In genomic region chr22:46238541-46238940, GRCh38 we compare ENCODE assay signal across 25 cellular contexts. TPM values are rescaled to one million over a fixed set of nuclear protein-coding genes. Genes with fewer than 3 reads are reported as not detected.
A peak's percentile ranks its signal among the peaks of the same experiment; 100 is the strongest.
DNase-seq lines count a peak whose midpoint lies in the region; ATAC-seq and TF ChIP-seq lines count a peak whose summit lies in the region.
"Had no signal": no experiment of that assay in that cellular context is flagged by ENCODE, and none has a peak within 500 bp of the region (broad histone marks: within the 10 kb centered on the region; RNA-seq: fewer than 3 reads in every experiment).

No MANE protein-coding gene starts in this region.

- no peak overlapping the region for H3K4me3 Mint-ChIP-seq in activated CD8-positive, alpha-beta T cell treated with anti-CD3 and anti-CD28 coated beads, Interleukin-2, amount 10 ng/mL, durations not matched to agents 7 days and 5 days
- no peak overlapping the region for H3K4me3 Mint-ChIP-seq in activated CD8-positive, alpha-beta T cell treated with anti-CD3 and anti-CD28 coated beads for 36 hours
- no peak overlapping the region for H3K4me3 Mint-ChIP-seq in activated T-helper 2 cell treated with anti-CD3 and anti-CD28 coated beads, Interferon-gamma antibody, Interleukin-2, Interleukin-4, amounts not matched to agents 10 μg/mL and 5 μg/mL and 100 μg/mL, durations not matched to agents 14 hours and 24 hours and 36 hours (ENCODE audit: low read depth)
- H3K4me3 Mint-ChIP-seq: activated naive CD4-positive, alpha-beta T cell treated with anti-CD3 and anti-CD28 coated beads, Interleukin-2, amount 50 U/mL, for 24 hours had no signal

- H3K4me1 Mint-ChIP-seq in activated CD8-positive, alpha-beta T cell treated with anti-CD3 and anti-CD28 coated beads, Interleukin-2, amount 10 ng/mL, durations not matched to agents 7 days and 5 days (ENCODE audit: low read depth): peaks cover 32% of the 10 kb centered on the region
- peaks cover 22% of the 10 kb centered on the region for H3K4me1 Mint-ChIP-seq in activated CD8-positive, alpha-beta T cell treated with anti-CD3 and anti-CD28 coated beads for 36 hours (ENCODE audit: low read depth)
- peaks cover 15% of the 10 kb centered on the region for H3K4me1 Mint-ChIP-seq in activated T-helper 2 cell treated with anti-CD3 and anti-CD28 coated beads, Interferon-gamma antibody, Interleukin-2, Interleukin-4, amounts not matched to agents 10 μg/mL and 5 μg/mL and 100 μg/mL, durations not matched to agents 14 hours and 24 hours and 36 hours (ENCODE audit: low read depth)

- intact Hi-C loops in activated CD8-positive, alpha-beta T cell treated with anti-CD3 and anti-CD28 coated beads for 36 hours (cut with micrococcal nuclease): no loop called here
- intact Hi-C loops in Right ventricle myocardium superior (cut with DNase I): no loop called here
- intact Hi-C loops in activated T-helper 2 cell treated with anti-CD3 and anti-CD28 coated beads, Interferon-gamma antibody, Interleukin-2, Interleukin-4, amounts not matched to agents 10 μg/mL and 5 μg/mL and 100 μg/mL, durations not matched to agents 14 hours and 24 hours and 36 hours (cut with micrococcal nuclease): no loop called here

- no peaks in the 10 kb centered on the region for H3K27me3 Mint-ChIP-seq in activated CD8-positive, alpha-beta T cell treated with anti-CD3 and anti-CD28 coated beads, Interleukin-2, amount 10 ng/mL, durations not matched to agents 7 days and 5 days (ENCODE audit: low read depth)
- H3K27me3 Mint-ChIP-seq in activated CD8-positive, alpha-beta T cell treated with anti-CD3 and anti-CD28 coated beads for 36 hours: no peaks in the 10 kb centered on the region
- H3K27me3 Mint-ChIP-seq in activated T-helper 2 cell treated with anti-CD3 and anti-CD28 coated beads, Interferon-gamma antibody, Interleukin-2, Interleukin-4, amounts not matched to agents 10 μg/mL and 5 μg/mL and 100 μg/mL, durations not matched to agents 14 hours and 24 hours and 36 hours (ENCODE audit: low read depth): no peaks in the 10 kb centered on the region
- H3K27me3 Mint-ChIP-seq: activated naive CD4-positive, alpha-beta T cell treated with anti-CD3 and anti-CD28 coated beads, Interleukin-2, amount 50 U/mL, for 24 hours had no signal

- no peak for ATAC-seq in activated CD8-positive, alpha-beta T cell treated with anti-CD3 and anti-CD28 coated beads, Interleukin-2, amount 10 ng/mL, durations not matched to agents 7 days and 5 days
- ATAC-seq in activated CD8-positive, alpha-beta T cell treated with anti-CD3 and anti-CD28 coated beads for 36 hours: no peak
- peak; percentile 47 for ATAC-seq in Right ventricle myocardium superior (ENCODE audit: poor library complexity)
- ATAC-seq in HG03378 (IDR thresholded peaks at IDR 0.05; ENCODE audit: unreplicated experiment): no peak
- ATAC-seq: A549, Panc1 had no signal

- peak overlapping the region; percentile 79 for H3K27ac ChIP-seq in temporal lobe (ENCODE audit: low read depth, low read length)
- H3K27ac ChIP-seq: A549, C4-2B, uterus had no signal

- POLR2A ChIA-PET in activated CD8-positive, alpha-beta T cell treated with anti-CD3 and anti-CD28 coated beads, Interleukin-2, amount 10 ng/mL, durations not matched to agents 7 days and 5 days (lab: Charles Lee): no interaction called here
- POLR2A ChIA-PET in activated CD8-positive, alpha-beta T cell treated with anti-CD3 and anti-CD28 coated beads for 36 hours (lab: Charles Lee): interaction anchor here (1.1 kb wide), 1 partner anchor 12 kb away, joined by 5 read pairs; the partner anchor contains the start of gene CDPF1

- TF ChIP-seq CTCF in activated CD8-positive, alpha-beta T cell treated with anti-CD3 and anti-CD28 coated beads for 36 hours (IDR thresholded peaks at IDR 0.05): no peak

- CTCF ChIA-PET in activated CD8-positive, alpha-beta T cell treated with anti-CD3 and anti-CD28 coated beads, Interleukin-2, amount 10 ng/mL, durations not matched to agents 7 days and 5 days (lab: Charles Lee): interaction anchor here (2.0 kb wide), 1 partner anchor 11 kb away, joined by 11 read pairs; the partner anchor contains the start of gene CDPF1
- CTCF ChIA-PET in activated CD8-positive, alpha-beta T cell treated with anti-CD3 and anti-CD28 coated beads for 36 hours (lab: Charles Lee): no interaction called here

- no peaks in the 10 kb centered on the region for H3K9me3 Mint-ChIP-seq in activated CD8-positive, alpha-beta T cell treated with anti-CD3 and anti-CD28 coated beads, Interleukin-2, amount 10 ng/mL, durations not matched to agents 7 days and 5 days (ENCODE audit: insufficient read depth)
- H3K9me3 Mint-ChIP-seq in activated CD8-positive, alpha-beta T cell treated with anti-CD3 and anti-CD28 coated beads for 36 hours: no peaks in the 10 kb centered on the region
- H3K9me3 Mint-ChIP-seq in activated T-helper 2 cell treated with anti-CD3 and anti-CD28 coated beads, Interferon-gamma antibody, Interleukin-2, Interleukin-4, amounts not matched to agents 10 μg/mL and 5 μg/mL and 100 μg/mL, durations not matched to agents 14 hours and 24 hours and 36 hours: no peaks in the 10 kb centered on the region
- H3K9me3 Mint-ChIP-seq: activated naive CD4-positive, alpha-beta T cell treated with anti-CD3 and anti-CD28 coated beads, Interleukin-2, amount 50 U/mL, for 24 hours had no signal

- peak overlapping the region; percentile 1 for H3K27ac Mint-ChIP-seq in activated CD8-positive, alpha-beta T cell treated with anti-CD3 and anti-CD28 coated beads, Interleukin-2, amount 10 ng/mL, durations not matched to agents 7 days and 5 days
- no peak overlapping the region for H3K27ac Mint-ChIP-seq in activated CD8-positive, alpha-beta T cell treated with anti-CD3 and anti-CD28 coated beads for 36 hours
- no peak overlapping the region for H3K27ac Mint-ChIP-seq in activated T-helper 2 cell treated with anti-CD3 and anti-CD28 coated beads, Interferon-gamma antibody, Interleukin-2, Interleukin-4, amounts not matched to agents 10 μg/mL and 5 μg/mL and 100 μg/mL, durations not matched to agents 14 hours and 24 hours and 36 hours
- H3K27ac Mint-ChIP-seq: activated naive CD4-positive, alpha-beta T cell treated with anti-CD3 and anti-CD28 coated beads, Interleukin-2, amount 50 U/mL, for 24 hours had no signal

- no peak for DNase-seq in activated CD8-positive, alpha-beta T cell treated with anti-CD3 and anti-CD28 coated beads, Interleukin-2, amount 10 ng/mL, durations not matched to agents 7 days and 5 days
- no peak for DNase-seq in activated CD8-positive, alpha-beta T cell treated with anti-CD3 and anti-CD28 coated beads for 36 hours
- DNase-seq in Right ventricle myocardium superior (no peak), nucleus accumbens (lab: John Stamatoyannopoulos, UW) (peak in 31 of 56 donors; percentile 13 to 79 (median 42)), SKM-1 treated with dmso at 0.1 percent for 144 hours (lab: John Stamatoyannopoulos, UW; ENCODE audit: unreplicated experiment) (no peak)
- DNase-seq in activated T-helper 2 cell treated with anti-CD3 and anti-CD28 coated beads, Interferon-gamma antibody, Interleukin-2, Interleukin-4, amounts not matched to agents 10 μg/mL and 5 μg/mL and 100 μg/mL, durations not matched to agents 14 hours and 24 hours and 36 hours (ENCODE audit: low spot score): no peak
- DNase-seq: activated CD4-positive, CD25-positive, alpha-beta regulatory T cell; H7; KG1; NCI-H1930; NCI-H446 treated with DMSO at 0.1 percent for 48 hours; NK-92 treated with Interleukin-12 subunit alpha and Interleukin-12 subunit beta, amount 100 ng/mL, for 24 hours; stimulated activated CD4-positive, alpha-beta T cell treated with anti-CD3 and anti-CD28 coated beads, Interleukin-4, amount 100 ng/mL, for 4 hours; uterus had no signal

- peaks cover 37% of the 10 kb centered on the region for H3K36me3 Mint-ChIP-seq in activated CD8-positive, alpha-beta T cell treated with anti-CD3 and anti-CD28 coated beads, Interleukin-2, amount 10 ng/mL, durations not matched to agents 7 days and 5 days (ENCODE audit: low read depth)
- no peaks in the 10 kb centered on the region for H3K36me3 Mint-ChIP-seq in activated CD8-positive, alpha-beta T cell treated with anti-CD3 and anti-CD28 coated beads for 36 hours (ENCODE audit: low read depth)
- H3K36me3 Mint-ChIP-seq in activated T-helper 2 cell treated with anti-CD3 and anti-CD28 coated beads, Interferon-gamma antibody, Interleukin-2, Interleukin-4, amounts not matched to agents 10 μg/mL and 5 μg/mL and 100 μg/mL, durations not matched to agents 14 hours and 24 hours and 36 hours (ENCODE audit: low read depth): peaks cover 28% of the 10 kb centered on the region

RNA-seq across cellular contexts. Expression of gene CDPF1, which starts 11.6 kb away (rescaled TPM):
- total RNA-seq in activated CD8-positive, alpha-beta T cell treated with anti-CD3 and anti-CD28 coated beads, Interleukin-2, amount 10 ng/mL, durations not matched to agents 7 days and 5 days: 10 to 100 TPM; 11.6 to 11.7 TPM
- 10 to 100 TPM; 11.9 to 12.1 TPM for total RNA-seq in activated CD8-positive, alpha-beta T cell treated with anti-CD3 and anti-CD28 coated beads for 36 hours
- total RNA-seq in Right ventricle myocardium superior (5.4 TPM), temporal lobe (12.3 TPM)
- total RNA-seq in activated T-helper 2 cell treated with anti-CD3 and anti-CD28 coated beads, Interferon-gamma antibody, Interleukin-2, Interleukin-4, amounts not matched to agents 10 μg/mL and 5 μg/mL and 100 μg/mL, durations not matched to agents 14 hours and 24 hours and 36 hours: 7.7 and 10.7 TPM in 2 replicates

RNA-seq across cellular contexts. Expression of gene PKDREJ, which starts 24.6 kb away (rescaled TPM):
- total RNA-seq in activated CD8-positive, alpha-beta T cell treated with anti-CD3 and anti-CD28 coated beads, Interleukin-2, amount 10 ng/mL, durations not matched to agents 7 days and 5 days: not detected
- not detected for total RNA-seq in activated CD8-positive, alpha-beta T cell treated with anti-CD3 and anti-CD28 coated beads for 36 hours
- 0.05 TPM for total RNA-seq in Right ventricle myocardium superior
- under 0.01 TPM for total RNA-seq in temporal lobe
- total RNA-seq in activated T-helper 2 cell treated with anti-CD3 and anti-CD28 coated beads, Interferon-gamma antibody, Interleukin-2, Interleukin-4, amounts not matched to agents 10 μg/mL and 5 μg/mL and 100 μg/mL, durations not matched to agents 14 hours and 24 hours and 36 hours: not detected in 2 replicates
- total RNA-seq: activated CD8-positive, alpha-beta memory T cell treated with anti-CD3 and anti-CD28 coated beads for 36 hours; G401; HT-29; lung microvascular endothelial cell; osteocyte had no signal

RNA-seq across cellular contexts. Expression of gene TTC38, which starts 29.3 kb away (rescaled TPM):
- 10 to 100 TPM; 20.0 to 25.1 TPM for total RNA-seq in activated CD8-positive, alpha-beta T cell treated with anti-CD3 and anti-CD28 coated beads, Interleukin-2, amount 10 ng/mL, durations not matched to agents 7 days and 5 days
- 10 to 100 TPM in 1 of 2 experiments, 1 to 10 TPM in 1; 9.0 to 11.9 TPM for total RNA-seq in activated CD8-positive, alpha-beta T cell treated with anti-CD3 and anti-CD28 coated beads for 36 hours
- total RNA-seq in Right ventricle myocardium superior: 24.1 TPM
- 6.4 TPM for total RNA-seq in temporal lobe
- 20.7 and 21.0 TPM in 2 replicates for total RNA-seq in activated T-helper 2 cell treated with anti-CD3 and anti-CD28 coated beads, Interferon-gamma antibody, Interleukin-2, Interleukin-4, amounts not matched to agents 10 μg/mL and 5 μg/mL and 100 μg/mL, durations not matched to agents 14 hours and 24 hours and 36 hours

RNA-seq across cellular contexts. Expression of gene GTSE1, which starts 58.1 kb away (rescaled TPM):
- total RNA-seq in activated CD8-positive, alpha-beta T cell treated with anti-CD3 and anti-CD28 coated beads, Interleukin-2, amount 10 ng/mL, durations not matched to agents 7 days and 5 days: 100 to 1,000 TPM; 111 to 114 TPM
- total RNA-seq in activated CD8-positive, alpha-beta T cell treated with anti-CD3 and anti-CD28 coated beads for 36 hours: 10 to 100 TPM; 39.4 to 41.4 TPM
- total RNA-seq in Right ventricle myocardium superior (0.43 TPM), temporal lobe (1.7 TPM)
- 46.1 and 47.7 TPM in 2 replicates for total RNA-seq in activated T-helper 2 cell treated with anti-CD3 and anti-CD28 coated beads, Interferon-gamma antibody, Interleukin-2, Interleukin-4, amounts not matched to agents 10 μg/mL and 5 μg/mL and 100 μg/mL, durations not matched to agents 14 hours and 24 hours and 36 hours

Comparison
In these comparisons a context has a peak if more than half of its experiments do, and no peak if none do; other contexts are left out.
1. DNase-seq: peak in nucleus accumbens (31 of 56); none in activated CD8-positive, alpha-beta T cell treated with anti-CD3 and anti-CD28 coated beads, Interleukin-2, amount 10 ng/mL, durations not matched to agents 7 days and 5 days (single experiment), activated CD8-positive, alpha-beta T cell treated with anti-CD3 and anti-CD28 coated beads for 36 hours (single experiment), Right ventricle myocardium superior (single experiment), activated T-helper 2 cell treated with anti-CD3 and anti-CD28 coated beads, Interferon-gamma antibody, Interleukin-2, Interleukin-4, amounts not matched to agents 10 μg/mL and 5 μg/mL and 100 μg/mL, durations not matched to agents 14 hours and 24 hours and 36 hours (single experiment) and SKM-1 treated with dmso at 0.1 percent for 144 hours (single experiment).